In the genomic region with DNA sequence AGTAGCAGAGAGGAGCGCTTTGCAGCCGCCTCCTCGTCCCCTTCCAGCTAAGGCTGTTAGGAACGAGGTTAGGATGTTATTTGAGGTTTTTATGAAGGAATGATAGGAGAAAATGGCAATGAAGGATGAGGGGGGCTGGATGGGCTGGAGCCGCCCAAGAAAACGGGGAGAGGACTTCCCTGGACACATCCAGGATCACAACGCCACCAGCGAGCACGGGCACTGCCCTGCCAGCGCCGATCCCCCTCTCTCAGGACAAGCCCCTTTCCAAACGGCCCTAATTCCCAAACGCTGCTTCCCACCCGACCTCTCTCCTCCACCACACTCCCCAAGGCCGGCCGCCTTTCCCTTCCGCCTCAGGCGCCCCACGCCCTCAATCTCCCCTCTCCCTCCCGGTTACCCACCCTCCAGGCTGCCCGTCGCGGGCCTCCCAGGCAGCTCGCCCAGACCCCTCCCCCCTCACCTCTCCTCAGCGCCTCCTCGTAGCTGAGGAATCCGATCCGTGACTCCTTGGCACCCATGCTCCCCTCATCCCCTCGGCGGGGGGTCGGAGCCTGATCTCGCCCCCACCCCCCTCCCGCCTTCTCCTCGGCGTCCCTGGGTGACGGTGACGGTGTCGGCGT, we compare ENCODE assay signal across 1 cellular context.
TF ChIP-seq lines count a peak whose summit lies in the region.

No MANE protein-coding gene starts in this region.

TF ChIP-seq in HepG2, 621 proteins besides CTCF, POLR2A, EP300 and RAD21 (continued from another document and continues in another):
- peak; percentile 23; the same call in 1 of the 2 replicates for TF ChIP-seq HMGXB3 (CRISPR knock-in tag; IDR thresholded peaks at IDR 0.05; ENCODE audit: borderline replicate concordance)
- no peak for TF ChIP-seq ZNF749 (CRISPR knock-in tag; IDR thresholded peaks at IDR 0.05; ENCODE audit: borderline replicate concordance)
- TF ChIP-seq, protein P1, sequence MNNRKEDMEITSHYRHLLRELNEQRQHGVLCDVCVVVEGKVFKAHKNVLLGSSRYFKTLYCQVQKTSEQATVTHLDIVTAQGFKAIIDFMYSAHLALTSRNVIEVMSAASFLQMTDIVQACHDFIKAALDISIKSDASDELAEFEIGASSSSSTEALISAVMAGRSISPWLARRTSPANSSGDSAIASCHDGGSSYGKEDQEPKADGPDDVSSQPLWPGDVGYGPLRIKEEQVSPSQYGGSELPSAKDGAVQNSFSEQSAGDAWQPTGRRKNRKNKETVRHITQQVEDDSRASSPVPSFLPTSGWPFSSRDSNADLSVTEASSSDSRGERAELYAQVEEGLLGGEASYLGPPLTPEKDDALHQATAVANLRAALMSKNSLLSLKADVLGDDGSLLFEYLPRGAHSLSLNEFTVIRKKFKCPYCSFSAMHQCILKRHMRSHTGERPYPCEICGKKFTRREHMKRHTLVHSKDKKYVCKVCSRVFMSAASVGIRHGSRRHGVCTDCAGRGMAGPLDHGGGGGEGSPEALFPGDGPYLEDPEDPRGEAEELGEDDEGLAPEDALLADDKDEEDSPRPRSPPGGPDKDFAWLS (CRISPR knock-in tag; IDR thresholded peaks at IDR 0.05; ENCODE audit: borderline replicate concordance): 0 out of 2 replicates have a peak, but pooled peaks have one; percentile 87
- TF ChIP-seq HNRNPK (IDR thresholded peaks at IDR 0.05; ENCODE audit: low read depth, low read length, poor library complexity, severe bottlenecking): peak; percentile 49
- 0 out of 2 replicates have a peak, but pooled peaks have one; percentile 39 for TF ChIP-seq HIC2 (CRISPR knock-in tag; IDR thresholded peaks at IDR 0.05; ENCODE audit: low read depth)
- TF ChIP-seq, protein P2, sequence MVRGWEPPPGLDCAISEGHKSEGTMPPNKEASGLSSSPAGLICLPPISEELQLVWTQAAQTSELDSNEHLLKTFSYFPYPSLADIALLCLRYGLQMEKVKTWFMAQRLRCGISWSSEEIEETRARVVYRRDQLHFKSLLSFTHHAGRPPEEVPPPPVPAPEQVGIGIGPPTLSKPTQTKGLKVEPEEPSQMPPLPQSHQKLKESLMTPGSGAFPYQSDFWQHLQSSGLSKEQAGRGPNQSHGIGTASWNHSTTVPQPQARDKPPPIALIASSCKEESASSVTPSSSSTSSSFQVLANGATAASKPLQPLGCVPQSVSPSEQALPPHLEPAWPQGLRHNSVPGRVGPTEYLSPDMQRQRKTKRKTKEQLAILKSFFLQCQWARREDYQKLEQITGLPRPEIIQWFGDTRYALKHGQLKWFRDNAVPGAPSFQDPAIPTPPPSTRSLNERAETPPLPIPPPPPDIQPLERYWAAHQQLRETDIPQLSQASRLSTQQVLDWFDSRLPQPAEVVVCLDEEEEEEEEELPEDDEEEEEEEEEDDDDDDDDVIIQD (CRISPR knock-in tag; IDR thresholded peaks at IDR 0.05; ENCODE audit: low read depth): no peak
- peak; percentile 22 for TF ChIP-seq ZNF124 (CRISPR knock-in tag; IDR thresholded peaks at IDR 0.05)
- TF ChIP-seq ARNT (IDR thresholded peaks at IDR 0.05): no peak
- TF ChIP-seq, protein P3, sequence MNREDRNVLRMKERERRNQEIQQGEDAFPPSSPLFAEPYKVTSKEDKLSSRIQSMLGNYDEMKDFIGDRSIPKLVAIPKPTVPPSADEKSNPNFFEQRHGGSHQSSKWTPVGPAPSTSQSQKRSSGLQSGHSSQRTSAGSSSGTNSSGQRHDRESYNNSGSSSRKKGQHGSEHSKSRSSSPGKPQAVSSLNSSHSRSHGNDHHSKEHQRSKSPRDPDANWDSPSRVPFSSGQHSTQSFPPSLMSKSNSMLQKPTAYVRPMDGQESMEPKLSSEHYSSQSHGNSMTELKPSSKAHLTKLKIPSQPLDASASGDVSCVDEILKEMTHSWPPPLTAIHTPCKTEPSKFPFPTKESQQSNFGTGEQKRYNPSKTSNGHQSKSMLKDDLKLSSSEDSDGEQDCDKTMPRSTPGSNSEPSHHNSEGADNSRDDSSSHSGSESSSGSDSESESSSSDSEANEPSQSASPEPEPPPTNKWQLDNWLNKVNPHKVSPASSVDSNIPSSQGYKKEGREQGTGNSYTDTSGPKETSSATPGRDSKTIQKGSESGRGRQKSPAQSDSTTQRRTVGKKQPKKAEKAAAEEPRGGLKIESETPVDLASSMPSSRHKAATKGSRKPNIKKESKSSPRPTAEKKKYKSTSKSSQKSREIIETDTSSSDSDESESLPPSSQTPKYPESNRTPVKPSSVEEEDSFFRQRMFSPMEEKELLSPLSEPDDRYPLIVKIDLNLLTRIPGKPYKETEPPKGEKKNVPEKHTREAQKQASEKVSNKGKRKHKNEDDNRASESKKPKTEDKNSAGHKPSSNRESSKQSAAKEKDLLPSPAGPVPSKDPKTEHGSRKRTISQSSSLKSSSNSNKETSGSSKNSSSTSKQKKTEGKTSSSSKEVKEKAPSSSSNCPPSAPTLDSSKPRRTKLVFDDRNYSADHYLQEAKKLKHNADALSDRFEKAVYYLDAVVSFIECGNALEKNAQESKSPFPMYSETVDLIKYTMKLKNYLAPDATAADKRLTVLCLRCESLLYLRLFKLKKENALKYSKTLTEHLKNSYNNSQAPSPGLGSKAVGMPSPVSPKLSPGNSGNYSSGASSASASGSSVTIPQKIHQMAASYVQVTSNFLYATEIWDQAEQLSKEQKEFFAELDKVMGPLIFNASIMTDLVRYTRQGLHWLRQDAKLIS (CRISPR knock-in tag; IDR thresholded peaks at IDR 0.05): peak; percentile 34; the same call in 1 of the 2 replicates
- peak; percentile 95 for TF ChIP-seq PCBP1 (IDR thresholded peaks at IDR 0.05; ENCODE audit: borderline replicate concordance, low read depth, low read length)
- TF ChIP-seq FOXO1 (CRISPR knock-in tag; IDR thresholded peaks at IDR 0.05): peak; percentile 19; the same call in 1 of the 2 replicates
- TF ChIP-seq NR0B2 (CRISPR knock-in tag; IDR thresholded peaks at IDR 0.05): peak; percentile 66; the same call in 1 of the 2 replicates
- TF ChIP-seq THAP11 (CRISPR knock-in tag; IDR thresholded peaks at IDR 0.05): 0 out of 2 replicates have a peak, but pooled peaks have one; percentile 11
- TF ChIP-seq, protein P4, sequence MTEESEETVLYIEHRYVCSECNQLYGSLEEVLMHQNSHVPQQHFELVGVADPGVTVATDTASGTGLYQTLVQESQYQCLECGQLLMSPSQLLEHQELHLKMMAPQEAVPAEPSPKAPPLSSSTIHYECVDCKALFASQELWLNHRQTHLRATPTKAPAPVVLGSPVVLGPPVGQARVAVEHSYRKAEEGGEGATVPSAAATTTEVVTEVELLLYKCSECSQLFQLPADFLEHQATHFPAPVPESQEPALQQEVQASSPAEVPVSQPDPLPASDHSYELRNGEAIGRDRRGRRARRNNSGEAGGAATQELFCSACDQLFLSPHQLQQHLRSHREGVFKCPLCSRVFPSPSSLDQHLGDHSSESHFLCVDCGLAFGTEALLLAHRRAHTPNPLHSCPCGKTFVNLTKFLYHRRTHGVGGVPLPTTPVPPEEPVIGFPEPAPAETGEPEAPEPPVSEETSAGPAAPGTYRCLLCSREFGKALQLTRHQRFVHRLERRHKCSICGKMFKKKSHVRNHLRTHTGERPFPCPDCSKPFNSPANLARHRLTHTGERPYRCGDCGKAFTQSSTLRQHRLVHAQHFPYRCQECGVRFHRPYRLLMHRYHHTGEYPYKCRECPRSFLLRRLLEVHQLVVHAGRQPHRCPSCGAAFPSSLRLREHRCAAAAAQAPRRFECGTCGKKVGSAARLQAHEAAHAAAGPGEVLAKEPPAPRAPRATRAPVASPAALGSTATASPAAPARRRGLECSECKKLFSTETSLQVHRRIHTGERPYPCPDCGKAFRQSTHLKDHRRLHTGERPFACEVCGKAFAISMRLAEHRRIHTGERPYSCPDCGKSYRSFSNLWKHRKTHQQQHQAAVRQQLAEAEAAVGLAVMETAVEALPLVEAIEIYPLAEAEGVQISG (CRISPR knock-in tag; IDR thresholded peaks at IDR 0.05): peak; percentile 34; the same call in 1 of the 2 replicates
- TF ChIP-seq HNRNPL (IDR thresholded peaks at IDR 0.05; ENCODE audit: low read depth, low read length): peak; percentile 37; the same call in 1 of the 2 replicates
- TF ChIP-seq DNMT3B (CRISPR knock-in tag; conservative IDR thresholded peaks at IDR 0.05): 0 out of 2 replicates have a peak, but pooled peaks have one; percentile 28
- TF ChIP-seq BRD4 (CRISPR knock-in tag; IDR thresholded peaks at IDR 0.05): 0 out of 2 replicates have a peak, but pooled peaks have one; percentile 30
- TF ChIP-seq ZNF709 (CRISPR knock-in tag; IDR thresholded peaks at IDR 0.05): peak; percentile 44; the same call in 1 of the 2 replicates
- peak; percentile 93 for TF ChIP-seq ZNF281 (CRISPR knock-in tag; IDR thresholded peaks at IDR 0.05; ENCODE audit: borderline replicate concordance)
- TF ChIP-seq MEF2D (CRISPR knock-in tag; IDR thresholded peaks at IDR 0.05): 0 out of 2 replicates have a peak, but pooled peaks have one; percentile 5
- TF ChIP-seq TBP (CRISPR knock-in tag; IDR thresholded peaks at IDR 0.05): 0 out of 2 replicates have a peak, but pooled peaks have one; percentile 45
- peak; percentile 56; the same call in 1 of the 2 replicates for TF ChIP-seq ETV6 (CRISPR knock-in tag; conservative IDR thresholded peaks at IDR 0.05)
- TF ChIP-seq ZSCAN25 (CRISPR knock-in tag; IDR thresholded peaks at IDR 0.05): peak; percentile 92
- TF ChIP-seq ZNF430 (CRISPR knock-in tag; IDR thresholded peaks at IDR 0.05): peak; percentile 71; the same call in 1 of the 2 replicates
- peak; percentile 97 for TF ChIP-seq PAX8 (CRISPR knock-in tag; IDR thresholded peaks at IDR 0.05; ENCODE audit: borderline replicate concordance)
- peak; percentile 42 for TF ChIP-seq AGO1 (IDR thresholded peaks at IDR 0.05; ENCODE audit: low read depth, low read length, poor library complexity, severe bottlenecking)
- TF ChIP-seq ZNF781 (CRISPR knock-in tag; IDR thresholded peaks at IDR 0.05; ENCODE audit: borderline replicate concordance, not compliant biosample characterization): peak; percentile 15
- TF ChIP-seq BORCS8-MEF2B (CRISPR knock-in tag; IDR thresholded peaks at IDR 0.05): peak; percentile 22; the same call in 1 of the 2 replicates
- no peak; the same call in 1 of the 2 replicates for TF ChIP-seq FOXK1 (CRISPR knock-in tag; IDR thresholded peaks at IDR 0.05; ENCODE audit: borderline replicate concordance, low read depth)
